In the genomic region with DNA sequence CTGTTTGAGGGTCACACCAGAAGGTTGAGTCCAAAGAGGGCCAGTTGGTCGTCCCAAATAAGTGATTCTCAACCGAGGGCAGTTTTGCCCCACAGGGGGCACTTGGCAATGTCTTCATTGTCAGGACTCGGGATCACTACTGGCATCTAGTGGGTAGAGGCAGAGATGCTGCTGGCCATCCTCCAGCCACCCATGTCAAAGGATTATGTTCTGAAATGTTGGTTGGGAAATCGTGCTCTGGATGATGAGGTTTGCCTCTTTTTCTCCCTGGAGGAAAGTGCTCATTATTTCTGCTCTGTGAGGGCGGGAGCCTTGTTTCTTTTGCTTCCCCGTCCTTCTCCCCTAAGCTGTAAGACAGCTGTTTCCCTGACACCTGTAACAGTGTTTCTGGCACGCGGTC, we compare ENCODE assay signal across 8 cellular contexts. TPM values are rescaled to one million over a fixed set of nuclear protein-coding genes. Genes with fewer than 3 reads are reported as not detected.
A peak's percentile ranks its signal among the peaks of the same experiment; 100 is the strongest.
DNase-seq lines count a peak whose midpoint lies in the region; ATAC-seq and TF ChIP-seq lines count a peak whose summit lies in the region.

No MANE protein-coding gene starts in this region.

- H3F3A ChIP-seq in SK-N-SH (replicated peaks; ENCODE audit: insufficient read depth): peaks cover 7% of the 10 kb centered on the region

- H4K20me1 ChIP-seq in SK-N-SH (ENCODE audit: insufficient read depth): no peaks in the 10 kb centered on the region

- H3K4me1 Mint-ChIP-seq in endodermal cell (peaks cover 6% of the 10 kb centered on the region), mesothelial cell of epicardium (peaks cover 14% of the 10 kb centered on the region), glutamatergic neuron (ENCODE audit: low read depth, unreplicated experiment) (peaks cover 16% of the 10 kb centered on the region)

- no peak overlapping the region for H3K9ac ChIP-seq in SK-N-SH
- no peak overlapping the region for H3K9ac ChIP-seq in endodermal cell (ENCODE audit: extremely low read depth, low read length, poor library complexity, severe bottlenecking)

- no peaks in the 10 kb centered on the region for H3K9me3 ChIP-seq in SK-N-SH
- no peaks in the 10 kb centered on the region for H3K9me3 ChIP-seq in endodermal cell (ENCODE audit: control insufficient read depth, low read length)

- TF ChIP-seq EP300 in Ishikawa (IDR thresholded peaks at IDR 0.05; ENCODE audit: borderline replicate concordance) (no peak), SK-N-SH (IDR thresholded peaks at IDR 0.05; ENCODE audit: borderline replicate concordance in 1 of 2, low read depth in 1 of 2, low read length in 1 of 2) (no peak)

- POLR2A ChIA-PET in SK-N-SH (lab: Yijun Ruan, JAX): no interaction called here

- peak; percentile 40 for DNase-seq in NCI-H345 (lab: John Stamatoyannopoulos, UW)
- DNase-seq in NCI-H345 treated with DMSO at 0.1 percent for 48 hours (lab: John Stamatoyannopoulos, UW; ENCODE audit: unreplicated experiment): no peak
- DNase-seq in SK-N-SH: peak; percentile 70
- DNase-seq in endodermal cell: peak; percentile 84
- no peak for DNase-seq in mesothelial cell of epicardium (ENCODE audit: low spot score in 2 of 2, unreplicated experiment in 2 of 2)
- no peak for DNase-seq in glutamatergic neuron

- H3K4me2 ChIP-seq in SK-N-SH: no peak overlapping the region

- H3K9me2 ChIP-seq in SK-N-SH: no peaks in the 10 kb centered on the region

- WGBS in SK-N-SH (ENCODE audit: low lambda C conversion rate): 53% methylated on average over 8 of the region's 8 CpGs
- 58 to 72% methylated on average over 4 to 8 of the region's 8 CpGs for WGBS in endodermal cell (ENCODE audit: insufficient coverage in 1 of 2, insufficient read length in 1 of 2), 2 experiments

- H3K27me3 Mint-ChIP-seq in endodermal cell (ENCODE audit: insufficient read depth): no peaks in the 10 kb centered on the region
- H3K27me3 Mint-ChIP-seq in mesothelial cell of epicardium (ENCODE audit: low read depth): no peaks in the 10 kb centered on the region
- peaks cover 13% of the 10 kb centered on the region for H3K27me3 Mint-ChIP-seq in glutamatergic neuron (ENCODE audit: unreplicated experiment)

- H3K27ac Mint-ChIP-seq in endodermal cell (peak overlapping the region; percentile 74), mesothelial cell of epicardium (no peak overlapping the region), glutamatergic neuron (ENCODE audit: unreplicated experiment) (no peak overlapping the region)

- H3K27ac ChIP-seq in SK-N-SH (ENCODE audit: low read depth in 2 of 2, low read length in 1 of 2) (no peak overlapping the region; a peak in 1 of 4 replicates), endodermal cell (ENCODE audit: low read depth, low read length) (no peak overlapping the region)

- H3K4me1 ChIP-seq in SK-N-SH (ENCODE audit: control insufficient read depth in 1 of 2, insufficient read depth in 2 of 2, low read depth in 1 of 2, low read length in 1 of 2) (peaks cover 0 to 18% of the 10 kb centered on the region in 2 experiments; a peak in 2 of 4 replicates), endodermal cell (ENCODE audit: control insufficient read depth, insufficient read depth, low read length) (peaks cover 9% of the 10 kb centered on the region)

- TF ChIP-seq RAD21 in Ishikawa (IDR thresholded peaks at IDR 0.05; ENCODE audit: low read depth): peak; percentile 45
- peak; percentile 58 for TF ChIP-seq RAD21 in SK-N-SH (IDR thresholded peaks at IDR 0.05; ENCODE audit: low read length)

- no peaks in the 10 kb centered on the region for H3K9me3 Mint-ChIP-seq in endodermal cell
- H3K9me3 Mint-ChIP-seq in mesothelial cell of epicardium: no peaks in the 10 kb centered on the region
- peaks cover 7% of the 10 kb centered on the region for H3K9me3 Mint-ChIP-seq in glutamatergic neuron (ENCODE audit: unreplicated experiment)

- TF ChIP-seq CTCF in SK-N-SH (IDR thresholded peaks at IDR 0.05): peak; percentile 68
- TF ChIP-seq CTCF in endodermal cell (conservative IDR thresholded peaks at IDR 0.05): peak; percentile 78
- TF ChIP-seq CTCF in mesothelial cell of epicardium (IDR thresholded peaks at IDR 0.05; ENCODE audit: unreplicated experiment): no peak
- TF ChIP-seq CTCF in glutamatergic neuron (IDR thresholded peaks at IDR 0.05; ENCODE audit: partially characterized antibody, unreplicated experiment): no peak

- peaks cover 7 to 11% of the 10 kb centered on the region in 2 experiments for H3K36me3 ChIP-seq in SK-N-SH (replicated peaks in 1 of 2; ENCODE audit: control insufficient read depth in 1 of 2, insufficient read depth in 2 of 2, low read length in 1 of 2)
- peaks cover 31% of the 10 kb centered on the region for H3K36me3 ChIP-seq in endodermal cell (ENCODE audit: control insufficient read depth, insufficient read depth, low read length)

- CTCF ChIA-PET in SK-N-SH (lab: Yijun Ruan, JAX): interaction anchor here (0.6 to 1.4 kb wide), 4 partner anchors 9 to 168 kb away, joined by 3 to 4 read pairs (median 3); no protein-coding TSS in a partner anchor

- H3K4me3 Mint-ChIP-seq in endodermal cell (no peak overlapping the region), mesothelial cell of epicardium (peak overlapping the region; percentile 15), glutamatergic neuron (ENCODE audit: unreplicated experiment) (no peak overlapping the region)

- H3K36me3 Mint-ChIP-seq in endodermal cell (ENCODE audit: low read depth) (peaks cover 16% of the 10 kb centered on the region), mesothelial cell of epicardium (no peaks in the 10 kb centered on the region), glutamatergic neuron (ENCODE audit: unreplicated experiment) (no peaks in the 10 kb centered on the region)

- no peak for ATAC-seq in HG02885 (IDR thresholded peaks at IDR 0.05; ENCODE audit: poor library complexity, unreplicated experiment)

- peaks cover 18% of the 10 kb centered on the region for H3K79me2 ChIP-seq in SK-N-SH (ENCODE audit: insufficient read depth)

- no peak overlapping the region for H2AFZ ChIP-seq in SK-N-SH (ENCODE audit: low read depth)

- H3K27me3 ChIP-seq in SK-N-SH (ENCODE audit: insufficient read depth) (no peaks in the 10 kb centered on the region), endodermal cell (ENCODE audit: control insufficient read depth, insufficient read depth, low read length, poor library complexity, severe bottlenecking) (no peaks in the 10 kb centered on the region)

- H3K4me3 ChIP-seq in SK-N-SH (ENCODE audit: low read depth in 2 of 2, low read length in 1 of 2) (no peak overlapping the region), endodermal cell (ENCODE audit: low read length) (no peak overlapping the region)

TF ChIP-seq in Ishikawa, 13 proteins besides CTCF, POLR2A, EP300 and RAD21:
- TF ChIP-seq NFIC (IDR thresholded peaks at IDR 0.05): peak; percentile 51; the same call in 1 of the 2 replicates
- TF ChIP-seq CREB1 (IDR thresholded peaks at IDR 0.05; ENCODE audit: low read depth): no peak

TF ChIP-seq in SK-N-SH, 30 proteins besides CTCF, POLR2A, EP300 and RAD21:
- TF ChIP-seq SMC3 (IDR thresholded peaks at IDR 0.05; ENCODE audit: low read depth, low read length) (peak; percentile 40; the same call in 1 of the 2 replicates), NRF1 (IDR thresholded peaks at IDR 0.05; ENCODE audit: low read depth, low read length) (no peak), NFIC (IDR thresholded peaks at IDR 0.05; ENCODE audit: borderline replicate concordance) (peak; percentile 46; the same call in 1 of the 2 replicates)

RNA-seq across cellular contexts. Expression of a gene that starts 3.6 kb away (rescaled TPM):
- polyA plus RNA-seq in SK-N-SH (2012; rRNA removed): 15.4 and 19.4 TPM in 2 replicates
- 8.8 and 9.0 TPM in 2 replicates for polyA plus RNA-seq in SK-N-SH (2012; cell fraction: cytosol; rRNA removed)
- 66.8 and 82.7 TPM in 2 replicates for polyA plus RNA-seq in SK-N-SH (2012; cell fraction: nucleus; rRNA removed)
- total RNA-seq in endodermal cell: 10 to 100 TPM; 16.5 to 19.1 TPM
- polyA plus RNA-seq in endodermal cell (2013, experiment 1 of 2): 12.7 TPM
- 12.5 TPM for polyA plus RNA-seq in endodermal cell (2013, experiment 2 of 2)
- total RNA-seq in mesothelial cell of epicardium: 17.0 to 20.1 TPM (median 19.2 TPM) in 3 replicates
- 13.6 TPM for total RNA-seq in glutamatergic neuron (ENCODE audit: unreplicated experiment)

RNA-seq across cellular contexts. Expression of a gene that starts 18.1 kb away (rescaled TPM):
- 13.3 and 15.2 TPM in 2 replicates for polyA plus RNA-seq in SK-N-SH (2012; rRNA removed)
- 5.1 and 6.0 TPM in 2 replicates for polyA plus RNA-seq in SK-N-SH (2012; cell fraction: cytosol; rRNA removed)
- 83.8 and 120 TPM in 2 replicates for polyA plus RNA-seq in SK-N-SH (2012; cell fraction: nucleus; rRNA removed)
- total RNA-seq in endodermal cell: 100 to 1,000 TPM in 1 of 2 donors, 10 to 100 TPM in 1; 60.3 to 102 TPM
- 15.4 TPM for polyA plus RNA-seq in endodermal cell (2013, experiment 1 of 2)
- 17.6 TPM for polyA plus RNA-seq in endodermal cell (2013, experiment 2 of 2)
- total RNA-seq in mesothelial cell of epicardium: 33.7 to 37.2 TPM (median 34.9 TPM) in 3 replicates
- total RNA-seq in glutamatergic neuron (ENCODE audit: unreplicated experiment): 6.5 TPM

RNA-seq across cellular contexts. Expression of a gene that starts 39.6 kb away (rescaled TPM):
- 50.4 and 59.3 TPM in 2 replicates for polyA plus RNA-seq in SK-N-SH (2012; rRNA removed)
- polyA plus RNA-seq in SK-N-SH (2012; cell fraction: cytosol; rRNA removed): 58.8 and 59.2 TPM in 2 replicates
- polyA plus RNA-seq in SK-N-SH (2012; cell fraction: nucleus; rRNA removed): 29.1 and 36.3 TPM in 2 replicates
- total RNA-seq in endodermal cell: 10 to 100 TPM; 33.3 to 38.3 TPM
- polyA plus RNA-seq in endodermal cell (2013, experiment 1 of 2): 33.4 TPM
- 39.2 TPM for polyA plus RNA-seq in endodermal cell (2013, experiment 2 of 2)
- 24.3 to 28.5 TPM (median 26.8 TPM) in 3 replicates for total RNA-seq in mesothelial cell of epicardium
- total RNA-seq in glutamatergic neuron (ENCODE audit: unreplicated experiment): 25.9 TPM

RNA-seq across cellular contexts. Expression of a gene that starts 39.6 kb away (rescaled TPM):
- 6.9 and 8.1 TPM in 2 replicates for polyA plus RNA-seq in SK-N-SH (2012; rRNA removed)
- polyA plus RNA-seq in SK-N-SH (2012; cell fraction: cytosol; rRNA removed): 4.9 and 6.1 TPM in 2 replicates
- polyA plus RNA-seq in SK-N-SH (2012; cell fraction: nucleus; rRNA removed): 11.5 and 15.5 TPM in 2 replicates
- total RNA-seq in endodermal cell (10 to 100 TPM; 27.7 to 28.0 TPM), mesothelial cell of epicardium (29.8 to 35.0 TPM (median 30.0 TPM) in 3 replicates), glutamatergic neuron (ENCODE audit: unreplicated experiment) (24.5 TPM)
- 11.5 TPM for polyA plus RNA-seq in endodermal cell (2013, experiment 1 of 2)
- polyA plus RNA-seq in endodermal cell (2013, experiment 2 of 2): 11.9 TPM

Comparison
In these comparisons a context has a peak if more than half of its experiments do, and no peak if none do; other contexts are left out.
1. DNase-seq: peak in NCI-H345 (single experiment), SK-N-SH (single experiment) and endodermal cell (single experiment); none in NCI-H345 treated with DMSO at 0.1 percent for 48 hours (single experiment), mesothelial cell of epicardium (0 of 2) and glutamatergic neuron (single experiment).
2. CTCF ChIP-seq: peak in SK-N-SH (single experiment) and endodermal cell (single experiment); none in mesothelial cell of epicardium (single experiment) and glutamatergic neuron (single experiment).